ENCODE assay signal across 31 cellular contexts in the genomic region with DNA sequence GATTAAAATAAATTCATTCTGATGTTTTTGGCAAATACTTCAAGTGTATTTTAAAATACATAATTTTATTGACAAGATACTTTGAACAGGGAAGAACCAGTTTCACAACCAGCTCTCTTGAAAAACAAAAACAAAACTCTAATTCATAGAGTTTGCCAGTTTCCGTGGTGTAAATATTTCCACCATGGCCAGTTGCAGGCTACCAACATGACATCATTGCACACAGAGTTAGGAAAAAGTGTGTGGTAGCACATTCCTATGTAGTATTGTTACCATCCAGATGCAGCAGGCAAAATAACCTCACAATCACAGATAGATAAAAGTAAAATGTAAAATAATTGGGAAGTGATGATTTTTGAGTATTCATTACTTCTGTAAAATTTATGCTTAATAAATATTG. TPM values are rescaled to one million over a fixed set of nuclear protein-coding genes. Genes with fewer than 3 reads are reported as not detected.
DNase-seq lines count a peak whose midpoint lies in the region; ATAC-seq and TF ChIP-seq lines count a peak whose summit lies in the region.
"Had no signal": no experiment of that assay in that cellular context is flagged by ENCODE, and none has a peak within 500 bp of the region (broad histone marks: within the 10 kb centered on the region; RNA-seq: fewer than 3 reads in every experiment).

No MANE protein-coding gene starts in this region.

- peaks cover 7% of the 10 kb centered on the region for H3K4me1 ChIP-seq in KMS-11 (ENCODE audit: low read depth, poor library complexity, severe bottlenecking)

- TF ChIP-seq CTCF in KMS-11 (conservative IDR thresholded peaks at IDR 0.05; ENCODE audit: low read depth, low read length): no peak
- TF ChIP-seq CTCF in coronary artery (IDR thresholded peaks at IDR 0.05): no peak

- no peak for ATAC-seq in GM18867 (IDR thresholded peaks at IDR 0.05; ENCODE audit: unreplicated experiment)
- no peak for ATAC-seq in GM18511 (IDR thresholded peaks at IDR 0.05; ENCODE audit: unreplicated experiment)
- ATAC-seq: activated CD8-positive, alpha-beta memory T cell treated with anti-CD3 and anti-CD28 coated beads, Interleukin-2, amount 10 ng/mL, durations not matched to agents 7 days and 5 days; activated T-cell treated with anti-CD3 and anti-CD28 coated beads, Interleukin-2, amount 50 U/mL, for 72 hours; HCT116; left lobe of liver; naive thymus-derived CD8-positive, alpha-beta T cell; WTC11 had no signal

- no peak overlapping the region for H2AFZ ChIP-seq in KMS-11 (ENCODE audit: low read depth)
- H2AFZ ChIP-seq: PC-9 had no signal

- no peaks in the 10 kb centered on the region for H3K36me3 ChIP-seq in KMS-11 (ENCODE audit: insufficient read depth)
- H3K36me3 ChIP-seq: stomach, tibial nerve had no signal

- H3K27ac ChIP-seq in KMS-11: no peak overlapping the region
- H3K27ac ChIP-seq in coronary artery: peak overlapping the region; percentile 51 to 63
- H3K27ac ChIP-seq: 22Rv1, PC-9, tibial nerve had no signal

- no peaks in the 10 kb centered on the region for H3K27me3 ChIP-seq in KMS-11 (ENCODE audit: insufficient read depth, low read depth)
- H3K27me3 ChIP-seq: stomach, tibial nerve had no signal

- no peak overlapping the region for H3K9ac ChIP-seq in KMS-11

- no peaks in the 10 kb centered on the region for H4K20me1 ChIP-seq in KMS-11 (ENCODE audit: insufficient read depth)

- H3K4me3 ChIP-seq in KMS-11 (IDR thresholded peaks at IDR 0.05; ENCODE audit: insufficient read depth, low read depth, low read length) (no peak overlapping the region), coronary artery (no peak overlapping the region)
- H3K4me3 ChIP-seq: PC-9, stomach, tibial nerve had no signal

- H3K79me2 ChIP-seq in KMS-11 (ENCODE audit: insufficient read depth, low read depth): peaks cover 3% of the 10 kb centered on the region; the same call in 1 of the 2 replicates

- DNase-seq in AG08395 (ENCODE audit: low spot score): peak; percentile 39
- no peak for DNase-seq in coronary artery (ENCODE audit: low spot score)
- DNase-seq in lung microvascular endothelial cell (ENCODE audit: low read depth in 2 of 2): peak; percentile 9 to 84
- no peak for DNase-seq in NCI-H128 (lab: John Stamatoyannopoulos, UW; ENCODE audit: unreplicated experiment)
- DNase-seq in RKO (ENCODE audit: low spot score): no peak
- DNase-seq: activated CD8-positive, alpha-beta memory T cell treated with anti-CD3 and anti-CD28 coated beads, Interleukin-2, amount 10 ng/mL, durations not matched to agents 7 days and 5 days; activated naive CD4-positive, alpha-beta T cell; activated T-cell treated with anti-CD3 and anti-CD28 coated beads, Interleukin-2, amount 50 U/mL, for 72 hours; AML-193; CD4-positive, alpha-beta memory T cell; effector memory CD4-positive, alpha-beta T cell; hypothalamus; immature natural killer cell; MV-4-11; naive thymus-derived CD8-positive, alpha-beta T cell; NCI-H510A treated with DMSO at 0.1 percent for 48 hours; NK-92 treated with Interleukin-12 subunit alpha and Interleukin-12 subunit beta, amount 100 ng/mL, for 24 hours; PC-9; SHP77; stimulated activated CD4-positive, alpha-beta T cell treated with anti-CD3 and anti-CD28 coated beads, Interleukin-2, amount 100 ng/mL, for 24 hours; stomach had no signal

- 0 out of 2 replicates have a peak overlapping the region, but pooled peaks have one; percentile 21 for H3K4me2 ChIP-seq in KMS-11
- H3K4me2 ChIP-seq: PC-9 had no signal

RNA-seq across cellular contexts. Expression of gene RNF113B, which starts 7.7 kb away (rescaled TPM):
- total RNA-seq in lung microvascular endothelial cell: not detected in 2 replicates
- total RNA-seq: activated CD8-positive, alpha-beta memory T cell treated with anti-CD3 and anti-CD28 coated beads, Interleukin-2, amount 10 ng/mL, durations not matched to agents 7 days and 5 days; activated T-cell treated with anti-CD3 and anti-CD28 coated beads, Interleukin-2, amount 50 U/mL, for 72 hours; CD4-positive, alpha-beta memory T cell; left lobe of liver; mesenteric fat pad; naive thymus-derived CD8-positive, alpha-beta T cell; omental fat pad; PC-9; stomach; tibial nerve; WTC11 had no signal

RNA-seq across cellular contexts. Expression of gene FARP1, which starts 41.9 kb away (rescaled TPM):
- total RNA-seq in lung microvascular endothelial cell: 9.4 and 14.9 TPM in 2 replicates

Comparison
In these comparisons a context has a peak if more than half of its experiments do, and no peak if none do; other contexts are left out.
1. DNase-seq: peak in AG08395 (single experiment) and lung microvascular endothelial cell (2 of 2); none in coronary artery (single experiment), NCI-H128 (single experiment) and RKO (single experiment).